Comparison of ENCODE assay signal across 25 cellular contexts in genomic region chr7:93860261-93860660, GRCh38. TPM values are rescaled to one million over a fixed set of nuclear protein-coding genes. Genes with fewer than 3 reads are reported as not detected.
DNase-seq lines count a peak whose midpoint lies in the region; ATAC-seq, FAIRE-seq and TF ChIP-seq lines count a peak whose summit lies in the region.
"Had no signal": no experiment of that assay in that cellular context is flagged by ENCODE, and none has a peak within 500 bp of the region (broad histone marks: within the 10 kb centered on the region; RNA-seq: fewer than 3 reads in every experiment).

No MANE protein-coding gene starts in this region.

- no peak for TF ChIP-seq CTCF in MCF 10A (IDR thresholded peaks at IDR 0.05; ENCODE audit: unreplicated experiment)
- TF ChIP-seq CTCF in breast epithelium (IDR thresholded peaks at IDR 0.05): no peak
- no peak for TF ChIP-seq CTCF in bronchial epithelial cell (IDR thresholded peaks at IDR 0.05; ENCODE audit: insufficient read depth, low read length, severe bottlenecking)
- TF ChIP-seq CTCF in foreskin keratinocyte (conservative IDR thresholded peaks at IDR 0.05): no peak
- TF ChIP-seq CTCF in pancreas (IDR thresholded peaks at IDR 0.05): no peak
- TF ChIP-seq CTCF in HepG2 (CRISPR knock-in tag; IDR thresholded peaks at IDR 0.05): no peak

- H3K9me3 ChIP-seq in breast epithelium: no peaks in the 10 kb centered on the region
- H3K9me3 ChIP-seq in pancreas: no peaks in the 10 kb centered on the region
- no peaks in the 10 kb centered on the region for H3K9me3 ChIP-seq in HepG2 (ENCODE audit: low read length)
- H3K9me3 ChIP-seq: A549, Caco-2 had no signal

- BruUV-seq in MCF 10A (replicated peaks; lab: Mats Ljungman, UMichigan) (no TSS peak), HepG2 (replicated peaks; lab: Mats Ljungman, UMichigan) (no TSS peak)

- H3K36me3 Mint-ChIP-seq in MCF 10A (ENCODE audit: insufficient read depth, unreplicated experiment): peaks cover 7% of the 10 kb centered on the region

- H3K27ac Mint-ChIP-seq in MCF 10A (ENCODE audit: low read depth, unreplicated experiment): peak overlapping the region; percentile 42
- H3K27ac Mint-ChIP-seq: CD4-positive, alpha-beta T cell; HFFc6 had no signal

- H3K4me3 ChIP-seq in breast epithelium (no peak overlapping the region), bronchial epithelial cell (ENCODE audit: low read depth, low read length) (no peak overlapping the region), pancreas (no peak overlapping the region), HepG2 (replicated peaks in 1 of 3; ENCODE audit: insufficient read depth in 1 of 3, low read depth in 2 of 3, low read length in 3 of 3) (no peak overlapping the region)
- H3K4me3 ChIP-seq: A549 had no signal

- POLR2A ChIA-PET in MCF 10A (lab: Yijun Ruan, JAX): no interaction called here
- POLR2A ChIA-PET in HepG2 (lab: Yijun Ruan, JAX): no interaction called here

- H3K9ac ChIP-seq in HepG2 (ENCODE audit: insufficient read depth, low read depth, low read length): no peak overlapping the region

- no peaks in the 10 kb centered on the region for H3K79me2 ChIP-seq in HepG2 (ENCODE audit: insufficient read depth, low read length)

- H3K4me3 Mint-ChIP-seq in MCF 10A (ENCODE audit: unreplicated experiment): peak overlapping the region; percentile 26
- H3K4me3 Mint-ChIP-seq: CD4-positive, alpha-beta T cell; HFFc6 had no signal

- no peaks in the 10 kb centered on the region for H3K9me3 Mint-ChIP-seq in MCF 10A (ENCODE audit: unreplicated experiment)
- H3K9me3 Mint-ChIP-seq: CD4-positive, alpha-beta T cell; HFFc6 had no signal

- H2AFZ ChIP-seq in HepG2 (ENCODE audit: low read length): no peak overlapping the region

- TF ChIP-seq RAD21 in HepG2 (CRISPR knock-in tag; IDR thresholded peaks at IDR 0.05): no peak

- intact Hi-C loops in MCF 10A (cut with micrococcal nuclease): no loop called here
- intact Hi-C loops in breast epithelium (cut with DNase I; ENCODE audit: low total_unique reads): no loop called here
- intact Hi-C loops in pancreas (cut with DNase I): no loop called here
- intact Hi-C loops in HepG2 (cut with micrococcal nuclease; ENCODE audit: unreplicated experiment): no loop called here

- no peaks in the 10 kb centered on the region for H3K27me3 ChIP-seq in breast epithelium
- H3K27me3 ChIP-seq in bronchial epithelial cell (ENCODE audit: control insufficient read depth, insufficient read depth, low read length): no peaks in the 10 kb centered on the region
- H3K27me3 ChIP-seq in foreskin keratinocyte: no peaks in the 10 kb centered on the region
- no peaks in the 10 kb centered on the region for H3K27me3 ChIP-seq in pancreas
- no peaks in the 10 kb centered on the region for H3K27me3 ChIP-seq in HepG2 (ENCODE audit: control insufficient read depth in 1 of 2, insufficient read depth in 2 of 2, low read length in 2 of 2)

- TF ChIP-seq EP300 in HepG2 (IDR thresholded peaks at IDR 0.05; ENCODE audit: low read depth in 2 of 2, low read length in 2 of 2) (no peak), HepG2 (CRISPR knock-in tag; IDR thresholded peaks at IDR 0.05; ENCODE audit: borderline replicate concordance) (no peak)

- H4K20me1 ChIP-seq in HepG2 (ENCODE audit: insufficient read depth, low read length): no peaks in the 10 kb centered on the region

- H3K27ac ChIP-seq in breast epithelium: no peak overlapping the region
- H3K27ac ChIP-seq in foreskin keratinocyte: no peak overlapping the region
- H3K27ac ChIP-seq in pancreas: no peak overlapping the region
- no peak overlapping the region for H3K27ac ChIP-seq in HepG2 (ENCODE audit: extremely low read length, insufficient read depth, low read length)
- H3K27ac ChIP-seq: 22Rv1, A549, C4-2B, HL-60 had no signal

- no peaks in the 10 kb centered on the region for H3K27me3 Mint-ChIP-seq in MCF 10A (ENCODE audit: insufficient read depth, unreplicated experiment)

- H3K4me1 ChIP-seq in breast epithelium (no peaks in the 10 kb centered on the region), foreskin keratinocyte (peaks cover 39% of the 10 kb centered on the region), pancreas (no peaks in the 10 kb centered on the region), HepG2 (ENCODE audit: insufficient read depth, low read length) (no peaks in the 10 kb centered on the region)
- H3K4me1 ChIP-seq: A549, Caco-2 had no signal

- no peak for FAIRE-seq in bronchial epithelial cell (lab: Jason Lieb, UNC)
- no peak for FAIRE-seq in pancreas (lab: Jason Lieb, UNC)
- no peak for FAIRE-seq in HepG2 (lab: Jason Lieb, UNC)
- FAIRE-seq: A549, D721Med, G401.6, GM12891, GM19239, HTR-8/SVneo had no signal

- peak; percentile 6 for DNase-seq in MCF 10A (ENCODE audit: unreplicated experiment)
- no peak for DNase-seq in breast epithelium (ENCODE audit: low spot score in 2 of 2)
- DNase-seq in bronchial epithelial cell (ENCODE audit: low read depth): peak; percentile 96
- peak; percentile 81 to 89 for DNase-seq in foreskin keratinocyte
- peak; percentile 4 for DNase-seq in renal cortical epithelial cell (ENCODE audit: low read depth)
- no peak for DNase-seq in GM19240 (ENCODE audit: insufficient read length, low spot score)
- DNase-seq in pancreas: no peak
- DNase-seq in HepG2 (ENCODE audit: low spot score): no peak
- DNase-seq: AML-193; Caco-2; CD4-positive, alpha-beta T cell; GOT3; H7; HFFc6 had no signal

- H3K36me3 ChIP-seq in breast epithelium (no peaks in the 10 kb centered on the region), bronchial epithelial cell (ENCODE audit: control insufficient read depth, insufficient read depth, low read length) (no peaks in the 10 kb centered on the region), pancreas (no peaks in the 10 kb centered on the region), HepG2 (replicated peaks in 1 of 2; ENCODE audit: control insufficient read depth in 1 of 2, insufficient read depth in 2 of 2, low read length in 2 of 2) (no peaks in the 10 kb centered on the region)

- TF ChIP-seq POLR2A in breast epithelium (IDR thresholded peaks at IDR 0.05): no peak
- TF ChIP-seq POLR2A in HepG2 (IDR thresholded peaks at IDR 0.05; ENCODE audit: insufficient read depth in 1 of 2, low read depth in 2 of 2, low read length in 2 of 2): no peak

- CTCF ChIA-PET in MCF 10A (lab: Yijun Ruan, JAX): interaction anchor here (0.5 to 0.7 kb wide), 3 partner anchors 416 to 611 kb away, joined by 3 read pairs; no protein-coding TSS in a partner anchor
- CTCF ChIA-PET in HepG2 (lab: Yijun Ruan, JAX; ENCODE audit: low intra/inter-chr PET ratio, low total read pairs): no interaction called here

- H3K4me1 Mint-ChIP-seq in MCF 10A (ENCODE audit: insufficient read depth, unreplicated experiment): peaks cover 39% of the 10 kb centered on the region

- 68 to 82% methylated on average over 1 of the region's 1 CpG for WGBS in pancreas, 2 donors
- WGBS in HepG2 (ENCODE audit: low lambda C conversion rate): 0% methylated on average over 1 of the region's 1 CpG

- H3K4me2 ChIP-seq in HepG2 (ENCODE audit: low read depth, low read length): no peak overlapping the region
- H3K4me2 ChIP-seq: A549 had no signal

- in situ Hi-C loops in HepG2 (cut with HindIII; ENCODE audit: extremely low pct_ligation_motif_present, low pct_unique_long_range_greater_than_20kb): no loop called here

- ATAC-seq in foreskin keratinocyte (peak; percentile 76), pancreas (no peak), HepG2 (no peak)
- ATAC-seq: A549, HCT116 had no signal

RNA-seq across cellular contexts. Expression of gene TFPI2, which starts 30.3 kb away (rescaled TPM):
- total RNA-seq in MCF 10A (2022): not detected in 2 replicates
- 100 to 1,000 TPM in 1 of 3 donors, 10 to 100 TPM in 1, 1 to 10 TPM in 1; 1.8 to 223 (median 46.7) TPM for total RNA-seq in breast epithelium
- total RNA-seq in bronchial epithelial cell: 2.8 and 8.7 TPM in 2 replicates
- 21.8 and 67.5 TPM in 2 replicates for total RNA-seq in foreskin keratinocyte
- 19.3 and 71.3 TPM in 2 replicates for polyA plus RNA-seq in foreskin keratinocyte
- 22.7 and 65.1 TPM in 2 replicates for total RNA-seq in renal cortical epithelial cell
- total RNA-seq in pancreas: 10 to 100 TPM; 11.8 to 49.2 (median 16.6) TPM
- polyA plus RNA-seq in pancreas: 10 to 100 TPM; 24.5 to 37.9 TPM
- total RNA-seq in HepG2 (2016; rRNA removed; fragmentation: Illumina TruSeq; extraction: Trizol): 0.22 and 0.24 TPM in 2 replicates
- 0.40 TPM in 1 of 2 replicates, not detected in the other for total RNA-seq in HepG2 (2016; cell fraction: cytosol; rRNA removed; fragmentation: Illumina TruSeq; extraction: Trizol; ENCODE audit: low read depth)
- total RNA-seq in HepG2 (2016; cell fraction: insoluble cytoplasmic fraction; rRNA removed; fragmentation: Illumina TruSeq; extraction: Trizol): 0.16 and 0.37 TPM in 2 replicates
- not detected in 2 replicates for total RNA-seq in HepG2 (2016; cell fraction: membrane; rRNA removed; fragmentation: Illumina TruSeq; extraction: Trizol)
- 0.47 and 1.5 TPM in 2 replicates for total RNA-seq in HepG2 (2016; cell fraction: nucleus; rRNA removed; fragmentation: Illumina TruSeq; extraction: Trizol)
- 0.10 and 0.16 TPM in 2 replicates for polyA plus RNA-seq in HepG2 (2011; rRNA removed)
- 0.13 and 0.17 TPM in 2 replicates for polyA plus RNA-seq in HepG2 (2011; cell fraction: cytosol; rRNA removed)
- polyA plus RNA-seq in HepG2 (2011; cell fraction: nucleus; rRNA removed): not detected in 2 replicates
- polyA plus RNA-seq in HepG2 (2012): 0.20 TPM in 1 of 2 replicates, not detected in the other
- polyA plus RNA-seq in HepG2 (2016; cell fraction: cytosol; fragmentation: Illumina TruSeq; extraction: Trizol; ENCODE audit: low read depth): 0.19 and 0.36 TPM in 2 replicates
- 0.76 and 0.99 TPM in 2 replicates for polyA plus RNA-seq in HepG2 (2016; cell fraction: insoluble cytoplasmic fraction; fragmentation: Illumina TruSeq; extraction: Trizol; ENCODE audit: low read depth)
- 0.44 and 0.47 TPM in 2 replicates for polyA plus RNA-seq in HepG2 (2016; cell fraction: membrane; fragmentation: Illumina TruSeq; extraction: Trizol; ENCODE audit: low read depth)
- 0.59 and 1.8 TPM in 2 replicates for polyA plus RNA-seq in HepG2 (2016; cell fraction: nucleus; fragmentation: Illumina TruSeq; extraction: Trizol; ENCODE audit: insufficient read depth, low read depth)
- not detected in 2 replicates for polyA minus RNA-seq in HepG2 (2011; rRNA and poly(A)+ RNA removed; ENCODE audit: low replicate concordance)
- polyA minus RNA-seq in HepG2 (2011; cell fraction: cytosol; rRNA and poly(A)+ RNA removed): not detected in 2 replicates
- polyA minus RNA-seq in HepG2 (2011; cell fraction: nucleus; rRNA and poly(A)+ RNA removed): not detected in 2 replicates
- total RNA-seq: Caco-2; CD4-positive, alpha-beta T cell had no signal

RNA-seq across cellular contexts. Expression of gene GNGT1, which starts 46.1 kb away (rescaled TPM):
- total RNA-seq in MCF 10A (2022): not detected in 2 replicates
- total RNA-seq in breast epithelium: not detected
- not detected in 2 replicates for total RNA-seq in bronchial epithelial cell
- not detected in 2 replicates for total RNA-seq in foreskin keratinocyte
- not detected in 2 replicates for polyA plus RNA-seq in foreskin keratinocyte
- total RNA-seq in renal cortical epithelial cell: 0.05 TPM in 1 of 2 replicates, not detected in the other
- not detected for total RNA-seq in pancreas
- polyA plus RNA-seq in pancreas: not detected
- not detected in 2 replicates for total RNA-seq in HepG2 (2016; rRNA removed; fragmentation: Illumina TruSeq; extraction: Trizol)
- total RNA-seq in HepG2 (2016; cell fraction: cytosol; rRNA removed; fragmentation: Illumina TruSeq; extraction: Trizol; ENCODE audit: low read depth): not detected in 2 replicates
- not detected in 2 replicates for total RNA-seq in HepG2 (2016; cell fraction: insoluble cytoplasmic fraction; rRNA removed; fragmentation: Illumina TruSeq; extraction: Trizol)
- not detected in 2 replicates for total RNA-seq in HepG2 (2016; cell fraction: membrane; rRNA removed; fragmentation: Illumina TruSeq; extraction: Trizol)
- total RNA-seq in HepG2 (2016; cell fraction: nucleus; rRNA removed; fragmentation: Illumina TruSeq; extraction: Trizol): not detected in 2 replicates
- polyA plus RNA-seq in HepG2 (2011; rRNA removed): not detected in 2 replicates
- polyA plus RNA-seq in HepG2 (2011; cell fraction: cytosol; rRNA removed): not detected in 2 replicates
- not detected in 2 replicates for polyA plus RNA-seq in HepG2 (2011; cell fraction: nucleus; rRNA removed)
- not detected in 2 replicates for polyA plus RNA-seq in HepG2 (2012)
- not detected in 2 replicates for polyA plus RNA-seq in HepG2 (2016; cell fraction: cytosol; fragmentation: Illumina TruSeq; extraction: Trizol; ENCODE audit: low read depth)
- polyA plus RNA-seq in HepG2 (2016; cell fraction: insoluble cytoplasmic fraction; fragmentation: Illumina TruSeq; extraction: Trizol; ENCODE audit: low read depth): not detected in 2 replicates
- polyA plus RNA-seq in HepG2 (2016; cell fraction: membrane; fragmentation: Illumina TruSeq; extraction: Trizol; ENCODE audit: low read depth): not detected in 2 replicates
- polyA plus RNA-seq in HepG2 (2016; cell fraction: nucleus; fragmentation: Illumina TruSeq; extraction: Trizol; ENCODE audit: insufficient read depth, low read depth): not detected in 2 replicates
- 1.9 TPM in 1 of 2 replicates, not detected in the other for polyA minus RNA-seq in HepG2 (2011; rRNA and poly(A)+ RNA removed; ENCODE audit: low replicate concordance)
- polyA minus RNA-seq in HepG2 (2011; cell fraction: cytosol; rRNA and poly(A)+ RNA removed): not detected in 2 replicates
- not detected in 2 replicates for polyA minus RNA-seq in HepG2 (2011; cell fraction: nucleus; rRNA and poly(A)+ RNA removed)
- total RNA-seq: CD4-positive, alpha-beta T cell; H7; HFFc6 had no signal
- polyA plus RNA-seq: A549, BJ had no signal

Comparison
In these comparisons a context has a peak if more than half of its experiments do, and no peak if none do; other contexts are left out.
1. DNase-seq: peak in MCF 10A (single experiment), bronchial epithelial cell (single experiment), foreskin keratinocyte (2 of 2) and renal cortical epithelial cell (single experiment); none in breast epithelium (0 of 2), GM19240 (single experiment), pancreas (0 of 6) and HepG2 (single experiment).